8 cellular contexts compared by ENCODE assay signal in the genomic region with DNA sequence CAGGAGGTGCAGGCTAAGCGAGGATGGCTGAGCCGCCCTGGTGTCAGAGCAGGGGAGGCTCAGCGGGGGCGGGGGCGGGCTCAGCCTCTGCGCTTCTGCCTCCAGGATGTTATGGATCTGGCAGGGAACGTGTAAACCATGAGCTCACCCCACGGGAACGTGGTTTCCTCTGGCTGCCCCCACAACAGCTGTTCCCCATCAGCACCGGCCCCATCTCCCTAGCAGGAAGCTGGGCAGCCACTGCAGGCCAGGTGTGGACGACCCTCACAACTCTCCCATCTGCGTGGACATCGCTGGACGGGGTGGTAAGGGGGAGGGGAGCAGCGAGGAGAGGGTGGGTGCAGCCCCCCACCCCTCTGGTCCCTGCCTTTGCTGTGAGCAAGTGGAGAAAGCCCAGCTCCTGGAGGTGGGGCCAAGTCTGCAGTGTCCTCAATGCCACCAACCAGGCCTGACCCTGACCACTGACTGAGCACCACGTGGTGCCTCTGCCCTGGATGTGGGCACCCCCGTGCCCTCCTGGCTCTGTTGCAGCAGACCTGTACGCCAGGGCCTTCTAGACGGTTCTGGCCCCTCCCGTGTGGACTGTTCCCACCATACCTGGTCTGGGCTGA. TPM values are rescaled to one million over a fixed set of nuclear protein-coding genes. Genes with fewer than 3 reads are reported as not detected.
A peak's percentile ranks its signal among the peaks of the same experiment; 100 is the strongest.
DNase-seq lines count a peak whose midpoint lies in the region; ATAC-seq and TF ChIP-seq lines count a peak whose summit lies in the region.

No MANE protein-coding gene starts in this region.

- ATAC-seq in DND-41 (ENCODE audit: insufficient read depth, low read depth), result peak; percentile 54
- ATAC-seq in left cardiac atrium, result peak; percentile 48 to 70
- ATAC-seq in stimulated activated naive CD8-positive, alpha-beta T cell treated with anti-CD3 and anti-CD28 coated beads, Interleukin-15, amount 100 ng/mL, for 72 hours, result peak; percentile 2
- ATAC-seq in HG03457 (IDR thresholded peaks at IDR 0.05; ENCODE audit: unreplicated experiment), result no peak

- peak overlapping the region; percentile 18 to 58; a peak in 3 of 4 replicates for H3K4me3 ChIP-seq in DND-41 (ENCODE audit: low read depth in 1 of 2, low read length in 2 of 2)

- no peaks in the 10 kb centered on the region for H3K9me3 Mint-ChIP-seq in HFFc6
- no peaks in the 10 kb centered on the region for H3K9me3 Mint-ChIP-seq in stimulated activated naive CD8-positive, alpha-beta T cell treated with anti-CD3 and anti-CD28 coated beads, Interleukin-15, amount 100 ng/mL, for 72 hours

- H3K36me3 Mint-ChIP-seq in HFFc6 (ENCODE audit: low read depth), result no peaks in the 10 kb centered on the region

- no peaks in the 10 kb centered on the region for H4K20me1 ChIP-seq in DND-41 (ENCODE audit: insufficient read depth, low read length)

- peak overlapping the region; percentile 86 for H3K4me2 ChIP-seq in DND-41 (ENCODE audit: insufficient read depth, low read length)

- H3K4me3 Mint-ChIP-seq in HFFc6, result peak overlapping the region; percentile 57; the same call in 1 of the 2 replicates
- H3K4me3 Mint-ChIP-seq in stimulated activated naive CD8-positive, alpha-beta T cell treated with anti-CD3 and anti-CD28 coated beads, Interleukin-15, amount 100 ng/mL, for 72 hours, result peak overlapping the region; percentile 85

- peak; percentile 14 for TF ChIP-seq CTCF in DND-41 (IDR thresholded peaks at IDR 0.05; ENCODE audit: borderline replicate concordance, extremely low read depth, low read length, poor library complexity, severe bottlenecking)
- no peak for TF ChIP-seq CTCF in HFFc6 (IDR thresholded peaks at IDR 0.05)

- DNase-seq in DND-41 (peak; percentile 82), HFFc6 (peak; percentile 70), left cardiac atrium (peak; percentile 60), GM19240 (ENCODE audit: insufficient read length, low spot score) (no peak), SHP77 treated with DMSO at 0.1 percent for 48 hours (lab: John Stamatoyannopoulos, UW) (no peak)
- peak; percentile 12 to 18 for DNase-seq in activated CD4-positive, alpha-beta T cell treated with anti-CD3 and anti-CD28 coated beads, Interleukin-2, amount 50 U/mL, for 48 hours
- peak in 1 of 2 donors; percentile 18 for DNase-seq in stimulated activated naive CD8-positive, alpha-beta T cell treated with anti-CD3 and anti-CD28 coated beads, Interleukin-15, amount 100 ng/mL, for 72 hours

- H3K9ac ChIP-seq in DND-41 (ENCODE audit: low read depth, low read length), result peak overlapping the region; percentile 75

- H3K9me3 ChIP-seq in DND-41 (ENCODE audit: insufficient read depth, low read length, severe bottlenecking), result no peaks in the 10 kb centered on the region

- H3K27ac ChIP-seq in DND-41 (ENCODE audit: low read length), result peak overlapping the region; percentile 95

- no peaks in the 10 kb centered on the region for H3K27me3 ChIP-seq in DND-41 (ENCODE audit: insufficient read depth, low read length, poor library complexity)

- peaks cover 68% of the 10 kb centered on the region for H3K4me1 ChIP-seq in DND-41 (ENCODE audit: insufficient read depth, low read length)

- H3K27me3 Mint-ChIP-seq in HFFc6 (ENCODE audit: insufficient read depth), result no peaks in the 10 kb centered on the region; the same call in none of the 2 replicates
- H3K27me3 Mint-ChIP-seq in stimulated activated naive CD8-positive, alpha-beta T cell treated with anti-CD3 and anti-CD28 coated beads, Interleukin-15, amount 100 ng/mL, for 72 hours, result no peaks in the 10 kb centered on the region

- peaks cover 33% of the 10 kb centered on the region for H3K36me3 ChIP-seq in DND-41 (ENCODE audit: insufficient read depth, low read length)

- H3K4me1 Mint-ChIP-seq in HFFc6 (ENCODE audit: low read depth), result peaks cover 53% of the 10 kb centered on the region
- peaks cover 57% of the 10 kb centered on the region for H3K4me1 Mint-ChIP-seq in stimulated activated naive CD8-positive, alpha-beta T cell treated with anti-CD3 and anti-CD28 coated beads, Interleukin-15, amount 100 ng/mL, for 72 hours

- peak overlapping the region; percentile 46; the same call in 1 of the 2 replicates for H2AFZ ChIP-seq in DND-41 (ENCODE audit: low read depth, low read length)

- peaks cover 34% of the 10 kb centered on the region for H3K79me2 ChIP-seq in DND-41 (ENCODE audit: insufficient read depth, low read length)

- peak overlapping the region; percentile 43 for H3K27ac Mint-ChIP-seq in HFFc6
- no peak overlapping the region for H3K27ac Mint-ChIP-seq in stimulated activated naive CD8-positive, alpha-beta T cell treated with anti-CD3 and anti-CD28 coated beads, Interleukin-15, amount 100 ng/mL, for 72 hours

- intact Hi-C loops in left cardiac atrium (cut with DNase I), result no loop called here

RNA-seq across cellular contexts. Expression of a gene that starts 28.1 kb away (rescaled TPM):
- 10 to 100 TPM; 12.0 to 53.5 (median 48.2) TPM for total RNA-seq in HFFc6 (2021; fragmentation: NEBNext Ultra II Directional; extraction: Animal tissue kit (Norgen Biotek cat#: 25700))
- 10 to 100 TPM; 14.0 to 33.0 TPM for total RNA-seq in left cardiac atrium

RNA-seq across cellular contexts. Expression of a gene that starts 48.4 kb away (rescaled TPM):
- total RNA-seq in HFFc6 (2021; fragmentation: NEBNext Ultra II Directional; extraction: Animal tissue kit (Norgen Biotek cat#: 25700)), result 100 to 1,000 TPM; 109 to 126 (median 114) TPM
- 100 to 1,000 TPM; 121 to 128 TPM for total RNA-seq in left cardiac atrium

Comparison
In these comparisons a context has a peak if more than half of its experiments do, and no peak if none do; other contexts are left out.
1. DNase-seq: peak in DND-41 (single experiment), HFFc6 (single experiment), activated CD4-positive, alpha-beta T cell treated with anti-CD3 and anti-CD28 coated beads, Interleukin-2, amount 50 U/mL, for 48 hours (2 of 2) and left cardiac atrium (single experiment); none in GM19240 (single experiment) and SHP77 treated with DMSO at 0.1 percent for 48 hours (single experiment).